14 cellular contexts compared by ENCODE assay signal in the genomic region with DNA sequence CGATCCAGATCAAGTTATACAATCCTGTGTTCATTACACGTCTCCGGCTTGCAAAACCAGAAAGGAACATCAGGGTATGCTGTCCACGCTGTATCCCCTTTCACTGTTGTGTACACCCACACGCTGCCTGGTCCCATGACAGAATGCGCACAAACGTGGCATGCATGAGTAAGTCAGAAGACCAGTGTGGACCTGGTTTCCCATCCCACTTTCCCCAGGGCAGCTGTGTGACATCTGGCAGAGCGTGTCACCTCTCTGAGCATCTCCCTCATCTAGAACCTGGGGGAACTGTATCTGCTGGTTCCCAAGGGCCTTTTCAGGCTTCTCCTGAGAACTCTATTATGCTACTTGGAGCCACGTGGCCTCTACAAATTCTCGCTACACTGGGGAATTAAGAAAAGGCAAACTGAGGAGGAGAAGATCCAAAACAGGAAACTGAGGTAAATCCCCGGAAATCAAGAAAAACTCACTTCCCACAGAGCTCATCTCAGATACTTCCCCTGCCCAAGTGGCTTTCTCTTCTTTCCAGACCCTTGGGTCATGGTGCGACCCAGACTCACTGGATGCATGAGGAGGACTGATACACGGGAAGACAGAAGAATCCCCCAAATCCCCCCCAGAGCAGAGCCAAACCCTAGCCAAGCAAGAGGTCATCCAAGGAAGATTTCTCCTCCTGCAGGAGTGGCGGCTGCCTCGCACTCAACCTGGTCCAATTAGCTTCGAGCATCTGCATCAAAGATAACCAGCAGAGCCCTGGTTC.
DNase-seq lines count a peak whose midpoint lies in the region; ATAC-seq, FAIRE-seq and TF ChIP-seq lines count a peak whose summit lies in the region.
"Had no signal": no experiment of that assay in that cellular context is flagged by ENCODE, and none has a peak within 500 bp of the region (broad histone marks: within the 10 kb centered on the region; RNA-seq: fewer than 3 reads in every experiment).

No MANE protein-coding gene starts in this region.

- peaks cover 0 to 57% (median 25%) of the 10 kb centered on the region in 12 donors for H3K4me1 ChIP-seq in heart left ventricle
- H3K4me1 ChIP-seq in smooth muscle cell (ENCODE audit: low read depth) = peaks cover 18% of the 10 kb centered on the region
- no peaks in the 10 kb centered on the region for H3K4me1 ChIP-seq in GM23338 (ENCODE audit: insufficient read depth)
- no peaks in the 10 kb centered on the region for H3K4me1 ChIP-seq in small intestine (ENCODE audit: control insufficient read depth in 2 of 2, insufficient read depth in 1 of 2, low read depth in 1 of 2, low read length in 1 of 2)
- H3K4me1 ChIP-seq: body of pancreas had no signal

- no peak overlapping the region for H3K9ac ChIP-seq in smooth muscle cell (ENCODE audit: low read depth)

- TF ChIP-seq POLR2A in heart left ventricle (IDR thresholded peaks at IDR 0.05) = no peak

- no peak for FAIRE-seq in small intestine (lab: Jason Lieb, UNC)

- intact Hi-C loops in heart left ventricle (cut with DNase I) = no loop called here

- WGBS in heart left ventricle, 4 donors = 73 to 79% (median 77%) methylated on average over 16 of the region's 16 CpGs
- 80% methylated on average over 16 of the region's 16 CpGs for WGBS in smooth muscle cell (ENCODE audit: low lambda C conversion rate)
- WGBS in small intestine, 3 donors = 79 to 90% (median 86%) methylated on average over 16 of the region's 16 CpGs

- H3K4me3 Mint-ChIP-seq in GM23338 = no peak overlapping the region
- H3K4me3 Mint-ChIP-seq: activated CD4-positive, alpha-beta T cell treated with anti-CD3 and anti-CD28 coated beads, Interleukin-2, amount 10 ng/mL, durations not matched to agents 24 days and 14 days; activated T-helper 17 cell treated with anti-CD3 and anti-CD28 coated beads, Interleukin-2, amount 50 U/mL, for 72 hours; stimulated activated memory B cell treated with anti-CD40 and anti-IgM and Interleukin-4, amounts not matched to agents 10 μg/mL and 1 μg/mL and 100 μg/mL, for 72 hours had no signal

- no peak overlapping the region for H3K27ac Mint-ChIP-seq in GM23338
- H3K27ac Mint-ChIP-seq: activated CD4-positive, alpha-beta T cell treated with anti-CD3 and anti-CD28 coated beads, Interleukin-2, amount 10 ng/mL, durations not matched to agents 24 days and 14 days; activated T-helper 17 cell treated with anti-CD3 and anti-CD28 coated beads, Interleukin-2, amount 50 U/mL, for 72 hours; stimulated activated memory B cell treated with anti-CD40 and anti-IgM and Interleukin-4, amounts not matched to agents 10 μg/mL and 1 μg/mL and 100 μg/mL, for 72 hours had no signal

- H4K20me1 ChIP-seq in smooth muscle cell (ENCODE audit: low read depth) (peaks cover 97% of the 10 kb centered on the region), GM23338 (replicated peaks; ENCODE audit: insufficient read depth) (no peaks in the 10 kb centered on the region)

- no peak for TF ChIP-seq CTCF in heart left ventricle (IDR thresholded peaks at IDR 0.05)
- no peak for TF ChIP-seq CTCF in smooth muscle cell (IDR thresholded peaks at IDR 0.05; ENCODE audit: borderline replicate concordance, insufficient read depth, poor library complexity, severe bottlenecking)
- no peak for TF ChIP-seq CTCF in GM23338 (conservative IDR thresholded peaks at IDR 0.05; ENCODE audit: low read depth in 2 of 2)

- H3K79me2 ChIP-seq in smooth muscle cell (ENCODE audit: low read depth) = peaks cover 70% of the 10 kb centered on the region
- no peaks in the 10 kb centered on the region for H3K79me2 ChIP-seq in GM23338 (replicated peaks; ENCODE audit: insufficient read depth)

- H3F3A ChIP-seq in smooth muscle cell (ENCODE audit: low read depth) (peaks cover 8% of the 10 kb centered on the region), GM23338 (replicated peaks; ENCODE audit: low read depth) (no peaks in the 10 kb centered on the region)

- H2AFZ ChIP-seq in smooth muscle cell (ENCODE audit: low read depth) = no peak overlapping the region
- H2AFZ ChIP-seq in GM23338 = no peak overlapping the region

- no peaks in the 10 kb centered on the region for H3K9me3 ChIP-seq in heart left ventricle
- H3K9me3 ChIP-seq in smooth muscle cell (replicated peaks; ENCODE audit: low read depth) = no peaks in the 10 kb centered on the region
- no peaks in the 10 kb centered on the region for H3K9me3 ChIP-seq in small intestine (ENCODE audit: control insufficient read depth, low read depth)
- H3K9me3 ChIP-seq: body of pancreas had no signal

- H3K27me3 ChIP-seq in heart left ventricle (no peaks in the 10 kb centered on the region), smooth muscle cell (ENCODE audit: low read depth) (no peaks in the 10 kb centered on the region), GM23338 (ENCODE audit: insufficient read depth) (no peaks in the 10 kb centered on the region), small intestine (ENCODE audit: control insufficient read depth in 2 of 2, insufficient read depth in 2 of 2, low read length in 2 of 2) (no peaks in the 10 kb centered on the region)
- H3K27me3 ChIP-seq: body of pancreas had no signal

- peaks cover 13% of the 10 kb centered on the region; the same call in 2 of the 3 replicates for H3K9me3 Mint-ChIP-seq in GM23338
- H3K9me3 Mint-ChIP-seq: activated CD4-positive, alpha-beta T cell treated with anti-CD3 and anti-CD28 coated beads, Interleukin-2, amount 10 ng/mL, durations not matched to agents 24 days and 14 days; activated T-helper 17 cell treated with anti-CD3 and anti-CD28 coated beads, Interleukin-2, amount 50 U/mL, for 72 hours had no signal

- H3K9me2 ChIP-seq in GM23338 (ENCODE audit: insufficient read depth) = no peaks in the 10 kb centered on the region

- no peaks in the 10 kb centered on the region for H3K36me3 ChIP-seq in heart left ventricle
- no peaks in the 10 kb centered on the region for H3K36me3 ChIP-seq in smooth muscle cell (ENCODE audit: low read depth)
- H3K36me3 ChIP-seq in GM23338 (ENCODE audit: insufficient read depth) = no peaks in the 10 kb centered on the region
- H3K36me3 ChIP-seq in small intestine (ENCODE audit: control insufficient read depth in 2 of 2, insufficient read depth in 2 of 2, low read length in 2 of 2) = no peaks in the 10 kb centered on the region

- H3K4me3 ChIP-seq in heart left ventricle (peak overlapping the region in 3 of 12 donors; percentile 3 to 26 (median 4)), smooth muscle cell (no peak overlapping the region), GM23338 (no peak overlapping the region), small intestine (ENCODE audit: low read depth in 1 of 2, low read length in 2 of 2) (no peak overlapping the region)
- H3K4me3 ChIP-seq: body of pancreas, SK-N-MC had no signal

- H3K4me2 ChIP-seq in smooth muscle cell = no peak overlapping the region
- no peak overlapping the region for H3K4me2 ChIP-seq in GM23338

- peaks cover 4% of the 10 kb centered on the region for H3K27me3 Mint-ChIP-seq in GM23338 (ENCODE audit: insufficient read depth, low read depth, poor library complexity)
- H3K27me3 Mint-ChIP-seq: activated CD4-positive, alpha-beta T cell treated with anti-CD3 and anti-CD28 coated beads, Interleukin-2, amount 10 ng/mL, durations not matched to agents 24 days and 14 days; stimulated activated memory B cell treated with anti-CD40 and anti-IgM and Interleukin-4, amounts not matched to agents 10 μg/mL and 1 μg/mL and 100 μg/mL, for 72 hours had no signal

- H3K27ac ChIP-seq in heart left ventricle (peak overlapping the region in 8 of 12 donors; percentile 20 to 71 (median 62)), smooth muscle cell (ENCODE audit: low read depth) (peak overlapping the region; percentile 73), GM23338 (ENCODE audit: low read depth) (no peak overlapping the region), small intestine (ENCODE audit: low read depth in 1 of 2, low read length in 1 of 2) (no peak overlapping the region)
- H3K27ac ChIP-seq: body of pancreas, SK-N-MC had no signal

- H3K4me1 Mint-ChIP-seq in GM23338 = peaks cover 24% of the 10 kb centered on the region
- H3K4me1 Mint-ChIP-seq: activated CD4-positive, alpha-beta T cell treated with anti-CD3 and anti-CD28 coated beads, Interleukin-2, amount 10 ng/mL, durations not matched to agents 24 days and 14 days; activated T-helper 17 cell treated with anti-CD3 and anti-CD28 coated beads, Interleukin-2, amount 50 U/mL, for 72 hours had no signal

- H3K36me3 Mint-ChIP-seq in GM23338 (ENCODE audit: low read depth) = no peaks in the 10 kb centered on the region
- H3K36me3 Mint-ChIP-seq: stimulated activated memory B cell treated with anti-CD40 and anti-IgM and Interleukin-4, amounts not matched to agents 10 μg/mL and 1 μg/mL and 100 μg/mL, for 72 hours had no signal

- peak in 2 of 5 donors; percentile 53 to 58 for DNase-seq in heart left ventricle
- DNase-seq in smooth muscle cell (lab: John Stamatoyannopoulos, UW; ENCODE audit: unreplicated experiment) = no peak
- DNase-seq in GM23338 (ENCODE audit: low spot score) = no peak
- no peak for DNase-seq in ecto neural progenitor cell (ENCODE audit: low spot score)
- DNase-seq in small intestine = no peak
- DNase-seq: activated CD4-positive, alpha-beta T cell treated with anti-CD3 and anti-CD28 coated beads, Interleukin-2, amount 10 ng/mL, durations not matched to agents 24 days and 14 days; NCI-H187 treated with DMSO at 0.1 percent for 48 hours had no signal

- peak; percentile 26 for ATAC-seq in GM18868 (IDR thresholded peaks at IDR 0.05; ENCODE audit: unreplicated experiment)
- peak; percentile 13 for ATAC-seq in HG03135 (IDR thresholded peaks at IDR 0.05; ENCODE audit: unreplicated experiment)
- ATAC-seq in heart left ventricle = peak in 3 of 4 donors; percentile 10 to 44 (median 43)
- ATAC-seq in GM23338 = no peak
- ATAC-seq in GM21381 (IDR thresholded peaks at IDR 0.05; ENCODE audit: unreplicated experiment) = no peak
- ATAC-seq: activated T-helper 17 cell treated with anti-CD3 and anti-CD28 coated beads, Interleukin-2, amount 50 U/mL, for 72 hours had no signal

TF ChIP-seq in GM23338, 12 proteins besides CTCF, POLR2A, EP300 and RAD21 (continues in another document):
- no peak for TF ChIP-seq ZNF114 (CRISPR knock-in tag; IDR thresholded peaks at IDR 0.05)
- no peak for TF ChIP-seq EZH2 (IDR thresholded peaks at IDR 0.05; ENCODE audit: low read depth, unreplicated experiment)
- TF ChIP-seq CREB1 (CRISPR knock-in tag; IDR thresholded peaks at IDR 0.05; ENCODE audit: low read depth) = no peak
- TF ChIP-seq STAT1 (IDR thresholded peaks at IDR 0.05; ENCODE audit: unreplicated experiment) = no peak
- no peak for TF ChIP-seq ZNF331 (CRISPR knock-in tag; IDR thresholded peaks at IDR 0.05; ENCODE audit: low read depth)
- TF ChIP-seq POLR2AphosphoS5 (IDR thresholded peaks at IDR 0.05; ENCODE audit: low read depth) = no peak
- no peak for TF ChIP-seq NANOG (IDR thresholded peaks at IDR 0.05; ENCODE audit: borderline replicate concordance)

Comparison
In these comparisons a context has a peak if more than half of its experiments do, and no peak if none do; other contexts are left out.
1. ATAC-seq: peak in GM18868 (single experiment), HG03135 (single experiment) and heart left ventricle (3 of 4); none in GM23338 (single experiment) and GM21381 (single experiment).
2. H3K27ac ChIP-seq: peak in heart left ventricle (8 of 12) and smooth muscle cell (single experiment); none in GM23338 (single experiment) and small intestine (0 of 2).